In the genomic region with DNA sequence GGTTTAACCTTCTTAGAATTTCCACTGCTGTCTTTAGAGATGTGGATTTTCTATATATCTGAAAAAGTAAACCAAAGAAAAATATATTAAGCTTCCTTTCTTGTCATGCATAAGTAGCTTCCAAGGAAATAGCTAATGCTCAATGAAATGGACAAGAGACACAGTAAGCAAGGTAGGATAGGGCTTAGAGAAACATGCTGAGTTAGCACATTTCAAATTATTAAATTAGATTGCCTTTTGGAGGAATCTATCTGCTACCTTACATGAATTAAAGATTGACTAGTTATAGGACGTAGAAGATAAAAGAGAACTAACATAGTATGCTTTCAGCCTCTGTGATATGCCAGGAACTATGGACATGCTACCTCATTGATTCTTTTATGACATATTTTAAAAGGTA, we compare ENCODE assay signal across 26 cellular contexts.
DNase-seq lines count a peak whose midpoint lies in the region; ATAC-seq, FAIRE-seq and TF ChIP-seq lines count a peak whose summit lies in the region.
"Had no signal": no experiment of that assay in that cellular context is flagged by ENCODE, and none has a peak within 500 bp of the region (broad histone marks: within the 10 kb centered on the region; RNA-seq: fewer than 3 reads in every experiment).

No MANE protein-coding gene starts in this region.

- H3K27me3 ChIP-seq in IMR-90 (ENCODE audit: control insufficient read depth, insufficient read depth, low read length) (no peaks in the 10 kb centered on the region), K562 (ENCODE audit: control insufficient read depth in 2 of 2, insufficient read depth in 2 of 2, low read length in 2 of 2) (no peaks in the 10 kb centered on the region), tibial artery (no peaks in the 10 kb centered on the region), esophagus squamous epithelium (no peaks in the 10 kb centered on the region)
- H3K27me3 ChIP-seq: BLaER1 treated with 17β-estradiol and CSF1 and Interleukin-3, amounts not matched to agents 10 nM and 100 nM had no signal

- no peak for FAIRE-seq in A549 (lab: Jason Lieb, UNC)
- FAIRE-seq in K562 (lab: Jason Lieb, UNC) = no peak
- FAIRE-seq: A204.1, GM12878, GM12892, GM18507 had no signal

- H3K4me3 Mint-ChIP-seq in CD14-positive monocyte = no peak overlapping the region
- H3K4me3 Mint-ChIP-seq: B cell; CD4-positive, alpha-beta memory T cell; CD4-positive, CD25-positive, alpha-beta regulatory T cell; CD8-positive, alpha-beta memory T cell had no signal

- no peaks in the 10 kb centered on the region for H3K79me2 ChIP-seq in K562 (ENCODE audit: control insufficient read depth, insufficient read depth, low read length)

- H3K36me3 ChIP-seq in IMR-90 (ENCODE audit: control insufficient read depth, insufficient read depth, low read length) = no peaks in the 10 kb centered on the region
- H3K36me3 ChIP-seq in K562 (ENCODE audit: control insufficient read depth, insufficient read depth, low read length) = no peaks in the 10 kb centered on the region
- H3K36me3 ChIP-seq in tibial artery = no peaks in the 10 kb centered on the region
- H3K36me3 ChIP-seq in esophagus squamous epithelium = no peaks in the 10 kb centered on the region
- H3K36me3 ChIP-seq: BLaER1 treated with 17β-estradiol and CSF1 and Interleukin-3, amounts not matched to agents 10 nM and 100 nM had no signal

- no peak overlapping the region for H3K9ac ChIP-seq in IMR-90 (ENCODE audit: low read depth, low read length)
- H3K9ac ChIP-seq in K562 (ENCODE audit: insufficient read depth in 1 of 2, low read depth in 2 of 2, low read length in 2 of 2) = no peak overlapping the region
- H3K9ac ChIP-seq: BLaER1 treated with 17β-estradiol and CSF1 and Interleukin-3, amounts not matched to agents 10 nM and 100 nM had no signal

- H3K36me3 Mint-ChIP-seq in CD14-positive monocyte = no peaks in the 10 kb centered on the region
- H3K36me3 Mint-ChIP-seq: CD4-positive, alpha-beta memory T cell; CD4-positive, CD25-positive, alpha-beta regulatory T cell had no signal

- no peak for TF ChIP-seq RAD21 in A549 (conservative IDR thresholded peaks at IDR 0.05 in 1 of 2, IDR thresholded peaks at IDR 0.05 in 1 of 2)
- TF ChIP-seq RAD21 in IMR-90 (IDR thresholded peaks at IDR 0.05; ENCODE audit: low read length) = no peak
- TF ChIP-seq RAD21 in K562 (CRISPR knock-in tag; conservative IDR thresholded peaks at IDR 0.05 in 1 of 2, IDR thresholded peaks at IDR 0.05 in 1 of 2) = no peak

- no peak overlapping the region for H2BK15ac ChIP-seq in IMR-90 (ENCODE audit: low read depth, low read length)

- peaks cover 0 to 5% (median 3%) of the 10 kb centered on the region in 3 donors for H3K27me3 Mint-ChIP-seq in CD14-positive monocyte (ENCODE audit: low read depth in 3 of 3)
- H3K27me3 Mint-ChIP-seq: B cell; CD4-positive, alpha-beta memory T cell; CD4-positive, CD25-positive, alpha-beta regulatory T cell; CD8-positive, alpha-beta memory T cell had no signal

- H3K27ac ChIP-seq in A549 (no peak overlapping the region), IMR-90 (ENCODE audit: insufficient read depth, low read length) (no peak overlapping the region), K562 (ENCODE audit: extremely low read depth, low read depth, low read length) (no peak overlapping the region), tibial artery (no peak overlapping the region), esophagus squamous epithelium (no peak overlapping the region)
- H3K27ac ChIP-seq: BLaER1 treated with 17β-estradiol and CSF1 and Interleukin-3, amounts not matched to agents 10 nM and 100 nM; C4-2B had no signal

- H3K23ac ChIP-seq in IMR-90 (ENCODE audit: low read depth, low read length) = no peak overlapping the region

- H4K20me1 ChIP-seq in IMR-90 (ENCODE audit: insufficient read depth, low read length) = no peaks in the 10 kb centered on the region
- H4K20me1 ChIP-seq in K562 (replicated peaks; ENCODE audit: control insufficient read depth, insufficient read depth, low read length) = no peaks in the 10 kb centered on the region
- H4K20me1 ChIP-seq: BLaER1 treated with 17β-estradiol and CSF1 and Interleukin-3, amounts not matched to agents 10 nM and 100 nM had no signal

- H2BK120ac ChIP-seq in IMR-90 (ENCODE audit: low read depth, low read length) = no peak overlapping the region

- H2AFZ ChIP-seq in IMR-90 (replicated peaks; ENCODE audit: low read length, poor library complexity) (no peak overlapping the region), K562 (ENCODE audit: low read depth, low read length) (no peak overlapping the region)

- POLR2A ChIA-PET in A549 (lab: Yijun Ruan, JAX) (no interaction called here), IMR-90 (lab: Charles Lee; ENCODE audit: unreplicated experiment) (no interaction called here), K562 (lab: Yijun Ruan, JAX) (no interaction called here)

- TF ChIP-seq CTCF in A549 (IDR thresholded peaks at IDR 0.05) (no peak), IMR-90 (conservative IDR thresholded peaks at IDR 0.05; ENCODE audit: low read depth, low read length) (no peak), K562 (IDR thresholded peaks at IDR 0.05 in 2 of 3, conservative IDR thresholded peaks at IDR 0.05 in 1 of 3; ENCODE audit: insufficient read depth in 2 of 3, low read depth in 1 of 3, low read length in 3 of 3) (no peak), tibial artery (IDR thresholded peaks at IDR 0.05) (no peak), esophagus squamous epithelium (IDR thresholded peaks at IDR 0.05) (no peak), CD14-positive monocyte (IDR thresholded peaks at IDR 0.05) (no peak)

- no peaks in the 10 kb centered on the region; the same call in 1 of the 2 replicates for H3K9me1 ChIP-seq in IMR-90 (ENCODE audit: insufficient read depth, low read length)
- H3K9me1 ChIP-seq in K562 (ENCODE audit: control insufficient read depth, insufficient read depth, low read length) = no peaks in the 10 kb centered on the region

- H3K4ac ChIP-seq in IMR-90 (ENCODE audit: low read depth, low read length) = no peak overlapping the region

- no peak overlapping the region for H4K91ac ChIP-seq in IMR-90 (ENCODE audit: insufficient read depth, low read depth, low read length)

- no peak overlapping the region for H3K14ac ChIP-seq in IMR-90 (replicated peaks; ENCODE audit: low read depth, low read length)

- TF ChIP-seq POLR2A in A549 (IDR thresholded peaks at IDR 0.05; ENCODE audit: low read length) = no peak
- TF ChIP-seq POLR2A in IMR-90 (IDR thresholded peaks at IDR 0.05; ENCODE audit: low read depth, low read length) = no peak
- no peak for TF ChIP-seq POLR2A in K562 (conservative IDR thresholded peaks at IDR 0.05)
- TF ChIP-seq POLR2A in esophagus squamous epithelium (IDR thresholded peaks at IDR 0.05) = no peak

- DNase-seq in A549 (ENCODE audit: low read depth in 1 of 2, low spot score in 1 of 2) = no peak
- DNase-seq in IMR-90 = no peak
- no peak for DNase-seq in K562 (ENCODE audit: extremely low read depth in 1 of 4, low spot score in 3 of 4)
- no peak for DNase-seq in tibial artery
- DNase-seq in esophagus squamous epithelium (lab: John Stamatoyannopoulos, UW) = no peak
- no peak for DNase-seq in CD14-positive monocyte (ENCODE audit: low spot score)
- DNase-seq: 8988T; AML-193; CD4-positive, alpha-beta memory T cell; CD4-positive, CD25-positive, alpha-beta regulatory T cell; CD8-positive, alpha-beta memory T cell; COR-L47; DMS 273 treated with DMSO at 0.1 percent for 48 hours; DMS153; DMS53; DMS79; DND-41; EL; GDM1 had no signal

- TF ChIP-seq EP300 in A549 (IDR thresholded peaks at IDR 0.05) = no peak
- no peak for TF ChIP-seq EP300 in K562 (IDR thresholded peaks at IDR 0.05; ENCODE audit: low read length)

- CTCF ChIA-PET in A549 (lab: Yijun Ruan, JAX) = no interaction called here
- CTCF ChIA-PET in IMR-90 (lab: Yijun Ruan, JAX) = no interaction called here
- CTCF ChIA-PET in K562 (lab: Yijun Ruan, JAX; ENCODE audit: low intra/inter-chr PET ratio) = no interaction called here

- H4K8ac ChIP-seq in IMR-90 (ENCODE audit: low read depth in 2 of 2, low read length in 2 of 2) = no peak overlapping the region

- H3K79me1 ChIP-seq in IMR-90 (ENCODE audit: low read depth in 1 of 2, low read length in 2 of 2) = no peaks in the 10 kb centered on the region; a peak in 1 of 4 replicates

- ATAC-seq in A549 = no peak
- no peak for ATAC-seq in IMR-90 (ENCODE audit: low read depth)
- ATAC-seq in K562 = no peak
- ATAC-seq: GM12878 had no signal

- H3K9me3 Mint-ChIP-seq in CD14-positive monocyte = peaks cover 0 to 6% (median 0%) of the 10 kb centered on the region in 7 donors

- no peak overlapping the region for H2BK5ac ChIP-seq in IMR-90 (ENCODE audit: low read depth, low read length, poor library complexity, severe bottlenecking)

- H3K9me3 ChIP-seq in A549 (no peaks in the 10 kb centered on the region), IMR-90 (ENCODE audit: control insufficient read depth, insufficient read depth, low read length) (no peaks in the 10 kb centered on the region), K562 (replicated peaks; ENCODE audit: control insufficient read depth, insufficient read depth, low read depth, low read length) (no peaks in the 10 kb centered on the region), tibial artery (no peaks in the 10 kb centered on the region), esophagus squamous epithelium (no peaks in the 10 kb centered on the region)

- no peak overlapping the region for H2AK9ac ChIP-seq in IMR-90 (replicated peaks; ENCODE audit: low read depth, low read length, poor library complexity)

- H3K4me1 Mint-ChIP-seq in CD14-positive monocyte = no peaks in the 10 kb centered on the region
- H3K4me1 Mint-ChIP-seq: B cell; CD4-positive, alpha-beta memory T cell; CD4-positive, CD25-positive, alpha-beta regulatory T cell; CD8-positive, alpha-beta memory T cell had no signal

- no peak overlapping the region for H4K5ac ChIP-seq in IMR-90 (ENCODE audit: low read depth, low read length)

- H3K4me1 ChIP-seq in A549 (0 out of 3 replicates have a peak, but pooled peaks cover 13% of the 10 kb centered on the region), IMR-90 (ENCODE audit: control insufficient read depth, insufficient read depth, low read length) (peaks cover 8% of the 10 kb centered on the region), K562 (replicated peaks in 1 of 2; ENCODE audit: control insufficient read depth in 2 of 2, insufficient read depth in 2 of 2, low read length in 2 of 2) (no peaks in the 10 kb centered on the region), tibial artery (no peaks in the 10 kb centered on the region), esophagus squamous epithelium (no peaks in the 10 kb centered on the region)
- H3K4me1 ChIP-seq: BLaER1 treated with 17β-estradiol and CSF1 and Interleukin-3, amounts not matched to agents 10 nM and 100 nM had no signal

- H3K56ac ChIP-seq in IMR-90 (ENCODE audit: extremely low read depth, insufficient read depth, low read length) = no peak overlapping the region

- H3K18ac ChIP-seq in IMR-90 (ENCODE audit: low read depth, low read length) = no peak overlapping the region

- H3K27ac Mint-ChIP-seq in CD14-positive monocyte = no peak overlapping the region
- H3K27ac Mint-ChIP-seq: B cell; CD4-positive, alpha-beta memory T cell; CD4-positive, CD25-positive, alpha-beta regulatory T cell; CD8-positive, alpha-beta memory T cell had no signal

- dilution Hi-C loops in IMR-90 (cut with HindIII; ENCODE audit: low sequenced_read_pairs, unreplicated experiment) = no loop called here

- BruUV-seq in IMR-90 (replicated peaks; lab: Mats Ljungman, UMichigan) = no TSS peak
- BruUV-seq in K562 (replicated peaks; lab: Mats Ljungman, UMichigan) = no TSS peak

- H3K4me2 ChIP-seq in A549 (no peak overlapping the region), IMR-90 (ENCODE audit: low read depth, low read length) (no peak overlapping the region), K562 (ENCODE audit: insufficient read depth, low read length) (no peak overlapping the region)
- H3K4me2 ChIP-seq: BLaER1 treated with 17β-estradiol and CSF1 and Interleukin-3, amounts not matched to agents 10 nM and 100 nM had no signal

- no peak overlapping the region for H2AK5ac ChIP-seq in IMR-90 (ENCODE audit: low read depth, low read length)

- intact Hi-C loops in IMR-90 (cut with micrococcal nuclease) (no loop called here), K562 (cut with micrococcal nuclease) (no loop called here), tibial artery (cut with DNase I; ENCODE audit: low total_unique reads) (no loop called here), esophagus squamous epithelium (cut with DNase I) (no loop called here), CD14-positive monocyte (cut with micrococcal nuclease) (no loop called here)

- H2BK20ac ChIP-seq in IMR-90 (ENCODE audit: low read depth, low read length) = no peak overlapping the region

- no peak overlapping the region for H3K4me3 ChIP-seq in A549
- no peak overlapping the region for H3K4me3 ChIP-seq in IMR-90 (ENCODE audit: insufficient read depth, low read depth, low read length)
- no peak overlapping the region for H3K4me3 ChIP-seq in K562
- H3K4me3 ChIP-seq in tibial artery = no peak overlapping the region
- H3K4me3 ChIP-seq in esophagus squamous epithelium = no peak overlapping the region
- H3K4me3 ChIP-seq: BLaER1 treated with 17β-estradiol and CSF1 and Interleukin-3, amounts not matched to agents 10 nM and 100 nM; GM12878 had no signal

- in situ Hi-C loops in IMR-90 (cut with MboI; ENCODE audit: low sequenced_read_pairs) = loop anchor here (25.0 kb wide), 1 partner anchor 497 kb away; no protein-coding TSS in a partner anchor
- in situ Hi-C loops in K562 (cut with MboI) = no loop called here

- 77% methylated on average over 1 of the region's 1 CpG for WGBS in A549 (ENCODE audit: missing lambda C conversion rate)
- no CpG with 5 or more reads among the region's 1 CpG for WGBS in IMR-90 (ENCODE audit: extremely low coverage in 2 of 2, insufficient read length in 1 of 2), 2 experiments
- 0% methylated on average over 1 of the region's 1 CpG for WGBS in K562 (ENCODE audit: insufficient coverage, low coverage, missing lambda C conversion rate)
- whole genome bisulfite sequencing in esophagus squamous epithelium, 2 donors = 72 to 88% methylated on average over 1 of the region's 1 CpG
